Comparison of ENCODE assay signal across 31 cellular contexts in genomic region chr14:104755621-104756020, GRCh38. TPM values are rescaled to one million over a fixed set of nuclear protein-coding genes. Genes with fewer than 3 reads are reported as not detected.
DNase-seq lines count a peak whose midpoint lies in the region; ATAC-seq, FAIRE-seq and TF ChIP-seq lines count a peak whose summit lies in the region.
"Had no signal": no experiment of that assay in that cellular context is flagged by ENCODE, and none has a peak within 500 bp of the region (broad histone marks: within the 10 kb centered on the region; RNA-seq: fewer than 3 reads in every experiment).

No MANE protein-coding gene starts in this region.

- intact Hi-C loops in activated naive CD4-positive, alpha-beta T cell treated with anti-CD3 and anti-CD28 coated beads for 36 hours (cut with micrococcal nuclease) = loop anchor here (10.0 kb wide), 1 partner anchor 309 kb away; the partner anchor contains the start of gene GPR132
- intact Hi-C loops in GM12878 (cut with micrococcal nuclease; ENCODE audit: unreplicated experiment) = no loop called here
- intact Hi-C loops in pancreas (cut with DNase I) = no loop called here
- intact Hi-C loops in posterior vena cava (cut with DNase I) = no loop called here

- no peak for ATAC-seq in GM12878
- peak in 3 of 4 donors; percentile 6 to 38 (median 14) for ATAC-seq in pancreas
- no peak for ATAC-seq in GM18511 (IDR thresholded peaks at IDR 0.05; ENCODE audit: unreplicated experiment)
- ATAC-seq in GM19455 (IDR thresholded peaks at IDR 0.05; ENCODE audit: unreplicated experiment) = no peak
- ATAC-seq: activated CD8-positive, alpha-beta memory T cell treated with anti-CD3 and anti-CD28 coated beads, Interleukin-2, amount 10 ng/mL, durations not matched to agents 7 days and 5 days; mucosa of descending colon; natural killer cell treated with Interleukin-12 subunit alpha and Interleukin-12 subunit beta and Interleukin-15 and Interleukin-18, amount 100 ng/mL, for 72 hours had no signal

- H3K27ac Mint-ChIP-seq in activated naive CD4-positive, alpha-beta T cell treated with anti-CD3 and anti-CD28 coated beads, Interleukin-2, amount 10 ng/mL, durations not matched to agents 7 days and 5 days = peak overlapping the region; percentile 80
- H3K27ac Mint-ChIP-seq in activated naive CD4-positive, alpha-beta T cell treated with anti-CD3 and anti-CD28 coated beads for 36 hours = no peak overlapping the region

- H3K27me3 Mint-ChIP-seq in activated naive CD4-positive, alpha-beta T cell treated with anti-CD3 and anti-CD28 coated beads, Interleukin-2, amount 10 ng/mL, durations not matched to agents 7 days and 5 days = no peaks in the 10 kb centered on the region
- no peaks in the 10 kb centered on the region for H3K27me3 Mint-ChIP-seq in activated naive CD4-positive, alpha-beta T cell treated with anti-CD3 and anti-CD28 coated beads for 36 hours (ENCODE audit: low read depth)
- H3K27me3 Mint-ChIP-seq: activated CD8-positive, alpha-beta memory T cell treated with anti-CD3 and anti-CD28 coated beads, Interleukin-2, amount 10 ng/mL, durations not matched to agents 7 days and 5 days; natural killer cell treated with Interleukin-12 subunit alpha and Interleukin-12 subunit beta and Interleukin-15 and Interleukin-18, amount 100 ng/mL, for 72 hours had no signal

- H3F3A ChIP-seq in GM23248 (ENCODE audit: insufficient read depth) = peaks cover 5% of the 10 kb centered on the region

- H3K4me1 Mint-ChIP-seq in activated naive CD4-positive, alpha-beta T cell treated with anti-CD3 and anti-CD28 coated beads, Interleukin-2, amount 10 ng/mL, durations not matched to agents 7 days and 5 days = peaks cover 48% of the 10 kb centered on the region
- peaks cover 32% of the 10 kb centered on the region for H3K4me1 Mint-ChIP-seq in activated naive CD4-positive, alpha-beta T cell treated with anti-CD3 and anti-CD28 coated beads for 36 hours (ENCODE audit: low read depth)

- H3K36me3 ChIP-seq in GM23248 (ENCODE audit: low read depth) = peaks cover 5% of the 10 kb centered on the region; the same call in 1 of the 2 replicates
- peaks cover 2 to 18% of the 10 kb centered on the region in 2 experiments; a peak in 3 of 4 replicates for H3K36me3 ChIP-seq in GM12878 (ENCODE audit: control insufficient read depth in 2 of 2, insufficient read depth in 2 of 2, low read length in 1 of 2)
- peaks cover 0 to 14% (median 0%) of the 10 kb centered on the region in 3 donors for H3K36me3 ChIP-seq in pancreas

- H2AFZ ChIP-seq in GM23248 = no peak overlapping the region
- no peak overlapping the region for H2AFZ ChIP-seq in GM12878 (ENCODE audit: control insufficient read depth, low read depth, low read length)

- in situ Hi-C loops in GM23248 (cut with MboI) = no loop called here
- in situ Hi-C loops in GM12878 (cut with MboI) = no loop called here

- no peak for TF ChIP-seq RAD21 in GM12878 (IDR thresholded peaks at IDR 0.05; ENCODE audit: insufficient read depth, low read depth, low read length)

- H3K27ac ChIP-seq in GM23248 (no peak overlapping the region), GM12878 (ENCODE audit: control insufficient read depth, insufficient read depth) (no peak overlapping the region), pancreas (peak overlapping the region in 3 of 4 donors; percentile 22 to 48 (median 33))
- H3K27ac ChIP-seq: SJSA1, spleen, transverse colon, WERI-Rb-1 had no signal

- H3K9me3 ChIP-seq in GM23248 (ENCODE audit: low read depth) = no peaks in the 10 kb centered on the region
- no peaks in the 10 kb centered on the region; the same call in 2 of the 3 replicates for H3K9me3 ChIP-seq in GM12878 (replicated peaks; ENCODE audit: control insufficient read depth, insufficient read depth, low read length)
- no peaks in the 10 kb centered on the region for H3K9me3 ChIP-seq in pancreas
- H3K9me3 ChIP-seq: mucosa of descending colon, spleen, transverse colon had no signal

- H3K27me3 ChIP-seq in GM23248 (replicated peaks; ENCODE audit: insufficient read depth) = no peaks in the 10 kb centered on the region
- no peaks in the 10 kb centered on the region for H3K27me3 ChIP-seq in GM12878 (replicated peaks in 1 of 2; ENCODE audit: control insufficient read depth in 2 of 2, insufficient read depth in 2 of 2, low read length in 1 of 2)
- H3K27me3 ChIP-seq in pancreas = no peaks in the 10 kb centered on the region
- H3K27me3 ChIP-seq: SJSA1, spleen, transverse colon had no signal

- H3K4me3 ChIP-seq in GM23248 (no peak overlapping the region), GM12878 (no peak overlapping the region), pancreas (no peak overlapping the region)
- H3K4me3 ChIP-seq: mucosa of descending colon, SJSA1, spleen, transverse colon had no signal

- H3K9ac ChIP-seq in GM23248 (peak overlapping the region; percentile 97; the same call in 1 of the 2 replicates), GM12878 (ENCODE audit: control insufficient read depth, insufficient read depth, low read length) (no peak overlapping the region)

- H3K9me3 Mint-ChIP-seq in activated naive CD4-positive, alpha-beta T cell treated with anti-CD3 and anti-CD28 coated beads, Interleukin-2, amount 10 ng/mL, durations not matched to agents 7 days and 5 days = no peaks in the 10 kb centered on the region
- no peaks in the 10 kb centered on the region for H3K9me3 Mint-ChIP-seq in activated naive CD4-positive, alpha-beta T cell treated with anti-CD3 and anti-CD28 coated beads for 36 hours
- H3K9me3 Mint-ChIP-seq: natural killer cell treated with Interleukin-12 subunit alpha and Interleukin-12 subunit beta and Interleukin-15 and Interleukin-18, amount 100 ng/mL, for 72 hours had no signal

- BruUV-seq in GM12878 (replicated peaks; lab: Mats Ljungman, UMichigan) = no TSS peak

- TF ChIP-seq CTCF in GM12878 (IDR thresholded peaks at IDR 0.05 in 2 of 3, conservative IDR thresholded peaks at IDR 0.05 in 1 of 3; ENCODE audit: control insufficient read depth in 2 of 3, extremely low read depth in 1 of 3, insufficient read depth in 1 of 3, low read depth in 3 of 3, low read length in 3 of 3) (no peak), pancreas (IDR thresholded peaks at IDR 0.05) (no peak)

- TF ChIP-seq POLR2A in GM12878 (IDR thresholded peaks at IDR 0.05; ENCODE audit: low read depth, low read length) = no peak

- H3K79me2 ChIP-seq in GM23248 (ENCODE audit: insufficient read depth) (peaks cover 64% of the 10 kb centered on the region), GM12878 (ENCODE audit: control insufficient read depth, insufficient read depth, low read length) (peaks cover 31% of the 10 kb centered on the region)

- WGBS in GM23248 (ENCODE audit: low coverage in 1 of 2, low lambda C conversion rate in 2 of 2, missing lambda C conversion rate in 2 of 2), 2 experiments = 68 to 74% methylated on average over 11 of the region's 11 CpGs
- WGBS in GM12878 (ENCODE audit: insufficient coverage, insufficient replicate concordance, low lambda C conversion rate, missing lambda C conversion rate) = 67% methylated on average over 11 of the region's 11 CpGs
- 32 to 39% methylated on average over 11 of the region's 11 CpGs for WGBS in pancreas, 2 donors

- POLR2A ChIA-PET in GM12878 (lab: Charles Lee) = no interaction called here

- SMC1A ChIA-PET in GM12878 (lab: Charles Lee; ENCODE audit: uncharacterized antibody, unreplicated experiment) = no interaction called here

- DNase-seq in activated naive CD4-positive, alpha-beta T cell treated with anti-CD3 and anti-CD28 coated beads, Interleukin-2, amount 10 ng/mL, durations not matched to agents 7 days and 5 days = no peak
- DNase-seq in activated naive CD4-positive, alpha-beta T cell treated with anti-CD3 and anti-CD28 coated beads for 36 hours = no peak
- DNase-seq in GM23248 = no peak
- DNase-seq in GM12878 (ENCODE audit: low read depth, low spot score) = no peak
- peak in 5 of 6 donors; percentile 68 to 83 (median 76) for DNase-seq in pancreas
- DNase-seq in posterior vena cava (ENCODE audit: low spot score) = no peak
- DNase-seq: activated CD4-positive, alpha-beta T cell treated with anti-CD3 and anti-CD28 coated beads for 48 hours; activated CD8-positive, alpha-beta memory T cell treated with anti-CD3 and anti-CD28 coated beads, Interleukin-2, amount 10 ng/mL, durations not matched to agents 7 days and 5 days; activated naive CD4-positive, alpha-beta T cell treated with anti-CD3 and anti-CD28 coated beads, Interleukin-2, amount 50 U/mL, for 16 hours; AML-193; anterior cingulate cortex; DMS153; effector CD8-positive, alpha-beta T cell; HCEC 1CT; hypothalamus; mucosa of descending colon; NCI-H146; NCI-H345; NCI-H748 treated with DMSO at 0.1 percent for 48 hours; retina; RPMI8226; spleen; stimulated activated CD8-positive, alpha-beta memory T cell treated with anti-CD3 and anti-CD28 coated beads, Interleukin-4, amount 100 ng/mL, for 48 hours; transverse colon; WERI-Rb-1 had no signal

- FAIRE-seq in GM12878 (lab: Jason Lieb, UNC) = no peak
- FAIRE-seq in pancreas (lab: Jason Lieb, UNC) = no peak
- FAIRE-seq: colon, GM12892 had no signal

- H3K36me3 Mint-ChIP-seq in activated naive CD4-positive, alpha-beta T cell treated with anti-CD3 and anti-CD28 coated beads, Interleukin-2, amount 10 ng/mL, durations not matched to agents 7 days and 5 days = peaks cover 30% of the 10 kb centered on the region
- H3K36me3 Mint-ChIP-seq in activated naive CD4-positive, alpha-beta T cell treated with anti-CD3 and anti-CD28 coated beads for 36 hours (ENCODE audit: low read depth) = peaks cover 16% of the 10 kb centered on the region
- H3K36me3 Mint-ChIP-seq: natural killer cell treated with Interleukin-12 subunit alpha and Interleukin-12 subunit beta and Interleukin-15 and Interleukin-18, amount 100 ng/mL, for 72 hours had no signal

- CTCF ChIA-PET in activated naive CD4-positive, alpha-beta T cell treated with anti-CD3 and anti-CD28 coated beads, Interleukin-2, amount 10 ng/mL, durations not matched to agents 7 days and 5 days (lab: Charles Lee) = no interaction called here
- CTCF ChIA-PET in activated naive CD4-positive, alpha-beta T cell treated with anti-CD3 and anti-CD28 coated beads for 36 hours (lab: Charles Lee) = interaction anchor here (1.2 kb wide), 1 partner anchor 13 kb away, joined by 4 read pairs; no protein-coding TSS in a partner anchor
- CTCF ChIA-PET in GM12878 (lab: Yijun Ruan, JAX) = no interaction called here

- H4K20me1 ChIP-seq in GM23248 (ENCODE audit: insufficient read depth) = no peaks in the 10 kb centered on the region
- H4K20me1 ChIP-seq in GM12878 (ENCODE audit: control insufficient read depth, insufficient read depth) = no peaks in the 10 kb centered on the region

- no peak overlapping the region for H3K4me3 Mint-ChIP-seq in activated naive CD4-positive, alpha-beta T cell treated with anti-CD3 and anti-CD28 coated beads, Interleukin-2, amount 10 ng/mL, durations not matched to agents 7 days and 5 days
- no peak overlapping the region for H3K4me3 Mint-ChIP-seq in activated naive CD4-positive, alpha-beta T cell treated with anti-CD3 and anti-CD28 coated beads for 36 hours

- H3K4me2 ChIP-seq in GM23248 (ENCODE audit: unreplicated experiment) (no peak overlapping the region), GM12878 (ENCODE audit: control insufficient read depth, insufficient read depth) (peak overlapping the region; percentile 44)

- TF ChIP-seq EP300 in GM12878 (IDR thresholded peaks at IDR 0.05; ENCODE audit: borderline replicate concordance in 1 of 2, control insufficient read depth in 1 of 2, low read depth in 2 of 2, low read length in 2 of 2) = no peak

- RAD21 ChIA-PET in GM12878 (lab: Charles Lee; ENCODE audit: unreplicated experiment) = no interaction called here

- H3K4me1 ChIP-seq in GM23248 (ENCODE audit: insufficient read depth) = peaks cover 1% of the 10 kb centered on the region
- H3K4me1 ChIP-seq in GM12878 (ENCODE audit: control insufficient read depth, insufficient read depth, low read length) = peaks cover 17% of the 10 kb centered on the region
- H3K4me1 ChIP-seq in pancreas = peaks cover 17 to 30% (median 22%) of the 10 kb centered on the region in 3 donors

- H3K9me2 ChIP-seq in GM23248 (ENCODE audit: insufficient read depth) = no peaks in the 10 kb centered on the region

RNA-seq across cellular contexts. Expression of gene SIVA1, which starts 2.7 kb away (rescaled TPM):
- 10 to 100 TPM; 86.1 to 92.7 TPM for total RNA-seq in activated naive CD4-positive, alpha-beta T cell treated with anti-CD3 and anti-CD28 coated beads for 36 hours
- total RNA-seq in GM23248 (2014; rRNA removed; shearing (Covaris generic)) = 148 and 174 TPM in 2 replicates
- 132 and 141 TPM in 2 replicates for polyA plus RNA-seq in GM23248 (2016; fragmentation: Nextera tagmentation; extraction: Ambion mirVana)
- 37.5 and 51.8 TPM in 2 replicates for total RNA-seq in GM12878 (2013; cell fraction: nucleolus; rRNA removed)
- 182 and 197 TPM in 2 replicates for total RNA-seq in GM12878 (2014; rRNA removed)
- 18.8 and 26.6 TPM in 2 replicates for total RNA-seq in GM12878 (2014; rRNA removed; fragmentation: Illumina TruSeq; extraction: Trizol)
- total RNA-seq in GM12878 (2021) = 128 and 137 TPM in 2 replicates
- 32.1 TPM for polyA plus RNA-seq in GM12878 (2011; ENCODE audit: low read depth)
- 29.6 and 75.5 TPM in 2 replicates for polyA plus RNA-seq in GM12878 (2011; rRNA removed)
- 159 and 299 TPM in 2 replicates for polyA plus RNA-seq in GM12878 (2011; cell fraction: cytosol; rRNA removed)
- polyA plus RNA-seq in GM12878 (2011; cell fraction: nucleus; rRNA removed) = 166 and 180 TPM in 2 replicates
- 63.7 and 67.4 TPM in 2 replicates for polyA plus RNA-seq in GM12878 (2012)
- polyA plus RNA-seq in GM12878 (2014; fragmentation: Illumina TruSeq; extraction: Trizol) = 4.0 and 7.6 TPM in 2 replicates
- 10 to 100 TPM in 1 of 2 experiments, 1 to 10 TPM in 1; 4.6 to 30.6 TPM for polyA plus RNA-seq in GM12878 (2014; fragmentation: Nextera tagmentation; extraction: Ambion mirVana)
- polyA plus RNA-seq in GM12878 (2014; rRNA removed) = 173 and 207 TPM in 2 replicates
- polyA plus RNA-seq in GM12878 (2016; fragmentation: Nextera tagmentation; extraction: Ambion mirVana) = 100 to 1,000 TPM; 270 to 282 TPM
- polyA minus RNA-seq in GM12878 (2011; rRNA and poly(A)+ RNA removed) = 23.3 and 46.5 TPM in 2 replicates
- 29.1 and 29.4 TPM in 2 replicates for polyA minus RNA-seq in GM12878 (2011; cell fraction: cytosol; rRNA and poly(A)+ RNA removed)
- polyA minus RNA-seq in GM12878 (2011; cell fraction: nucleus; rRNA and poly(A)+ RNA removed) = 18.7 and 28.8 TPM in 2 replicates
- 10 to 100 TPM; 29.1 to 54.6 (median 38.8) TPM for total RNA-seq in pancreas
- polyA plus RNA-seq in pancreas = 100 to 1,000 TPM in 1 of 2 donors, 10 to 100 TPM in 1; 76.3 to 136 TPM
- 10 to 100 TPM; 58.3 to 66.1 TPM for total RNA-seq in posterior vena cava

RNA-seq across cellular contexts. Expression of gene ADSS1, which starts 31.6 kb away (rescaled TPM):
- 1 to 10 TPM; 5.1 to 5.5 TPM for total RNA-seq in activated naive CD4-positive, alpha-beta T cell treated with anti-CD3 and anti-CD28 coated beads for 36 hours
- total RNA-seq in GM23248 (2014; rRNA removed; shearing (Covaris generic)) = 3.7 and 4.7 TPM in 2 replicates
- polyA plus RNA-seq in GM23248 (2016; fragmentation: Nextera tagmentation; extraction: Ambion mirVana) (6.6 and 7.1 TPM in 2 replicates), GM12878 (2011; rRNA removed) (0.19 and 0.39 TPM in 2 replicates), GM12878 (2014; fragmentation: Illumina TruSeq; extraction: Trizol) (0.12 TPM in 1 of 2 replicates, not detected in the other), GM12878 (2014; fragmentation: Nextera tagmentation; extraction: Ambion mirVana) (under 1 TPM in 1 of 2 experiments, not detected in 1; 0.11 TPM), GM12878 (2014; rRNA removed) (0.45 TPM in 1 of 2 replicates, not detected in the other), GM12878 (2016; fragmentation: Nextera tagmentation; extraction: Ambion mirVana) (not detected), pancreas (1 to 10 TPM; 6.7 to 6.8 TPM)
- 0.96 TPM in 1 of 2 replicates, not detected in the other for total RNA-seq in GM12878 (2013; cell fraction: nucleolus; rRNA removed)
- total RNA-seq in GM12878 (2014; rRNA removed) (not detected in 2 replicates), GM12878 (2014; rRNA removed; fragmentation: Illumina TruSeq; extraction: Trizol) (not detected in 2 replicates), GM12878 (2021) (0.28 TPM in 1 of 2 replicates, not detected in the other), pancreas (1 to 10 TPM; 3.5 to 6.4 (median 5.0) TPM), posterior vena cava (10 to 100 TPM in 1 of 2 donors, 1 to 10 TPM in 1; 8.2 to 10.2 TPM)
- polyA plus RNA-seq in GM12878 (2011; ENCODE audit: low read depth) = not detected
- 0.08 and 0.21 TPM in 2 replicates for polyA plus RNA-seq in GM12878 (2011; cell fraction: cytosol; rRNA removed)
- 0.87 and 1.3 TPM in 2 replicates for polyA plus RNA-seq in GM12878 (2011; cell fraction: nucleus; rRNA removed)
- 0.22 and 0.65 TPM in 2 replicates for polyA plus RNA-seq in GM12878 (2012)
- polyA minus RNA-seq in GM12878 (2011; rRNA and poly(A)+ RNA removed) = 0.10 TPM in 1 of 2 replicates, not detected in the other
- not detected in 2 replicates for polyA minus RNA-seq in GM12878 (2011; cell fraction: cytosol; rRNA and poly(A)+ RNA removed)
- polyA minus RNA-seq in GM12878 (2011; cell fraction: nucleus; rRNA and poly(A)+ RNA removed) = 0.38 TPM in 1 of 2 replicates, not detected in the other

RNA-seq across cellular contexts. Expression of gene AKT1, which starts 39.9 kb away (rescaled TPM):
- total RNA-seq in activated naive CD4-positive, alpha-beta T cell treated with anti-CD3 and anti-CD28 coated beads for 36 hours = 100 to 1,000 TPM; 114 to 115 TPM
- total RNA-seq in GM23248 (2014; rRNA removed; shearing (Covaris generic)) = 154 and 164 TPM in 2 replicates
- 16.9 and 17.9 TPM in 2 replicates for polyA plus RNA-seq in GM23248 (2016; fragmentation: Nextera tagmentation; extraction: Ambion mirVana)
- 49.2 and 56.5 TPM in 2 replicates for total RNA-seq in GM12878 (2013; cell fraction: nucleolus; rRNA removed)
- 70.8 and 83.6 TPM in 2 replicates for total RNA-seq in GM12878 (2014; rRNA removed)
- 55.9 and 62.4 TPM in 2 replicates for total RNA-seq in GM12878 (2014; rRNA removed; fragmentation: Illumina TruSeq; extraction: Trizol)
- total RNA-seq in GM12878 (2021) = 102 and 110 TPM in 2 replicates
- 19.1 TPM for polyA plus RNA-seq in GM12878 (2011; ENCODE audit: low read depth)
- 44.8 and 70.3 TPM in 2 replicates for polyA plus RNA-seq in GM12878 (2011; rRNA removed)
- polyA plus RNA-seq in GM12878 (2011; cell fraction: cytosol; rRNA removed) = 99.2 and 131 TPM in 2 replicates
- polyA plus RNA-seq in GM12878 (2011; cell fraction: nucleus; rRNA removed) = 234 and 307 TPM in 2 replicates
- 50.8 and 57.6 TPM in 2 replicates for polyA plus RNA-seq in GM12878 (2012)
- 19.3 and 55.4 TPM in 2 replicates for polyA plus RNA-seq in GM12878 (2014; fragmentation: Illumina TruSeq; extraction: Trizol)
- polyA plus RNA-seq in GM12878 (2014; fragmentation: Nextera tagmentation; extraction: Ambion mirVana) = 1 to 10 TPM in 1 of 2 experiments, under 1 TPM in 1; 0.63 to 1.4 TPM
- 92.3 and 101 TPM in 2 replicates for polyA plus RNA-seq in GM12878 (2014; rRNA removed)
- 1 to 10 TPM; 9.0 to 9.2 TPM for polyA plus RNA-seq in GM12878 (2016; fragmentation: Nextera tagmentation; extraction: Ambion mirVana)
- polyA minus RNA-seq in GM12878 (2011; rRNA and poly(A)+ RNA removed) = 64.3 and 96.2 TPM in 2 replicates
- 42.0 and 48.6 TPM in 2 replicates for polyA minus RNA-seq in GM12878 (2011; cell fraction: cytosol; rRNA and poly(A)+ RNA removed)
- 23.0 and 34.0 TPM in 2 replicates for polyA minus RNA-seq in GM12878 (2011; cell fraction: nucleus; rRNA and poly(A)+ RNA removed)
- total RNA-seq in pancreas = 100 to 1,000 TPM in 1 of 6 donors, 10 to 100 TPM in 5; 70.0 to 102 (median 79.7) TPM
- 100 to 1,000 TPM in 1 of 2 donors, 10 to 100 TPM in 1; 84.7 to 106 TPM for polyA plus RNA-seq in pancreas
- 100 to 1,000 TPM; 115 to 143 TPM for total RNA-seq in posterior vena cava

RNA-seq across cellular contexts. Expression of gene ZBTB42, which starts 45.3 kb away (rescaled TPM):
- 1 to 10 TPM; 1.3 to 1.6 TPM for total RNA-seq in activated naive CD4-positive, alpha-beta T cell treated with anti-CD3 and anti-CD28 coated beads for 36 hours
- total RNA-seq in GM23248 (2014; rRNA removed; shearing (Covaris generic)) = 2.4 and 6.2 TPM in 2 replicates
- 0.56 and 0.75 TPM in 2 replicates for polyA plus RNA-seq in GM23248 (2016; fragmentation: Nextera tagmentation; extraction: Ambion mirVana)
- 1.8 and 3.7 TPM in 2 replicates for total RNA-seq in GM12878 (2013; cell fraction: nucleolus; rRNA removed)
- total RNA-seq in GM12878 (2014; rRNA removed) = 0.33 and 0.68 TPM in 2 replicates
- total RNA-seq in GM12878 (2014; rRNA removed; fragmentation: Illumina TruSeq; extraction: Trizol) = 0.46 and 0.54 TPM in 2 replicates
- total RNA-seq in GM12878 (2021) = 1.2 and 1.3 TPM in 2 replicates
- polyA plus RNA-seq in GM12878 (2011; ENCODE audit: low read depth) = 0.07 TPM
- polyA plus RNA-seq in GM12878 (2011; rRNA removed) = 0.10 and 0.22 TPM in 2 replicates
- 0.36 and 0.38 TPM in 2 replicates for polyA plus RNA-seq in GM12878 (2011; cell fraction: cytosol; rRNA removed)
- 0.61 and 0.97 TPM in 2 replicates for polyA plus RNA-seq in GM12878 (2011; cell fraction: nucleus; rRNA removed)
- polyA plus RNA-seq in GM12878 (2012) = 0.27 and 0.28 TPM in 2 replicates
- polyA plus RNA-seq in GM12878 (2014; fragmentation: Illumina TruSeq; extraction: Trizol) = 0.13 TPM in 1 of 2 replicates, not detected in the other
- polyA plus RNA-seq in GM12878 (2014; fragmentation: Nextera tagmentation; extraction: Ambion mirVana) = under 1 TPM in 1 of 2 experiments, not detected in 1; 0.05 TPM
- polyA plus RNA-seq in GM12878 (2014; rRNA removed) = 0.51 and 0.94 TPM in 2 replicates
- under 1 TPM in 1 of 2 experiments, not detected in 1; 0.23 TPM for polyA plus RNA-seq in GM12878 (2016; fragmentation: Nextera tagmentation; extraction: Ambion mirVana)
- 0.44 and 1.7 TPM in 2 replicates for polyA minus RNA-seq in GM12878 (2011; rRNA and poly(A)+ RNA removed)
- 0.53 TPM in 1 of 2 replicates, not detected in the other for polyA minus RNA-seq in GM12878 (2011; cell fraction: cytosol; rRNA and poly(A)+ RNA removed)
- 2.9 and 3.4 TPM in 2 replicates for polyA minus RNA-seq in GM12878 (2011; cell fraction: nucleus; rRNA and poly(A)+ RNA removed)
- total RNA-seq in pancreas = 10 to 100 TPM in 1 of 6 donors, 1 to 10 TPM in 5; 7.8 to 10.8 (median 8.5) TPM
- 1 to 10 TPM; 4.1 to 7.6 TPM for polyA plus RNA-seq in pancreas
- total RNA-seq in posterior vena cava = 1 to 10 TPM; 3.3 to 3.8 TPM

Comparison
In these comparisons a context has a peak if more than half of its experiments do, and no peak if none do; other contexts are left out.
1. DNase-seq: peak in pancreas (5 of 6); none in activated naive CD4-positive, alpha-beta T cell treated with anti-CD3 and anti-CD28 coated beads, Interleukin-2, amount 10 ng/mL, durations not matched to agents 7 days and 5 days (single experiment), activated naive CD4-positive, alpha-beta T cell treated with anti-CD3 and anti-CD28 coated beads for 36 hours (single experiment), GM23248 (single experiment), GM12878 (single experiment) and posterior vena cava (single experiment).
2. H3K27ac ChIP-seq: peak in pancreas (3 of 4); none in GM23248 (single experiment) and GM12878 (single experiment).
3. ATAC-seq: peak in pancreas (3 of 4); none in GM12878 (single experiment), GM18511 (single experiment) and GM19455 (single experiment).